8 cellular contexts compared by ENCODE assay signal in genomic region chr10:3754727-3755439, GRCh38. TPM values are rescaled to one million over a fixed set of nuclear protein-coding genes. Genes with fewer than 3 reads are reported as not detected.
DNase-seq lines count a peak whose midpoint lies in the region; ATAC-seq and TF ChIP-seq lines count a peak whose summit lies in the region.

No MANE protein-coding gene starts in this region.

- H3K4me1 Mint-ChIP-seq in central memory CD8-positive, alpha-beta T cell: peaks cover 31% of the 10 kb centered on the region
- peaks cover 29 to 40% of the 10 kb centered on the region in 2 donors for H3K4me1 Mint-ChIP-seq in effector memory CD8-positive, alpha-beta T cell (ENCODE audit: low read depth in 2 of 2)
- peaks cover 19% of the 10 kb centered on the region for H3K4me1 Mint-ChIP-seq in neural progenitor cell

- H3K27me3 ChIP-seq in HUES48 (ENCODE audit: control insufficient read depth, insufficient read depth, low read length) (no peaks in the 10 kb centered on the region), mesenchymal stem cell (ENCODE audit: control insufficient read depth in 1 of 2, insufficient read depth in 1 of 2, low read length in 2 of 2) (peaks cover 0 to 5% of the 10 kb centered on the region in 2 experiments), transverse colon (no peaks in the 10 kb centered on the region), neural progenitor cell (peaks cover 10% of the 10 kb centered on the region)

- DNase-seq in AG10803 (ENCODE audit: low read depth) (peak; percentile 81), mesenchymal stem cell (peak; percentile 90), Kasumi-1 (lab: John Stamatoyannopoulos, UW) (no peak), transverse colon (no peak), neural progenitor cell (ENCODE audit: low spot score) (no peak)
- DNase-seq in central memory CD8-positive, alpha-beta T cell (ENCODE audit: low spot score in 2 of 2): no peak
- DNase-seq in effector memory CD8-positive, alpha-beta T cell: no peak

- peak overlapping the region; percentile 71 for H3K27ac ChIP-seq in HUES48 (ENCODE audit: low read depth, low read length)
- peak overlapping the region; percentile 47 for H3K27ac ChIP-seq in mesenchymal stem cell (ENCODE audit: low read length, poor library complexity, severe bottlenecking)
- H3K27ac ChIP-seq in transverse colon: peak overlapping the region in 1 of 4 donors; percentile 8
- H3K27ac ChIP-seq in neural progenitor cell: no peak overlapping the region

- no peaks in the 10 kb centered on the region for H3K27me3 Mint-ChIP-seq in central memory CD8-positive, alpha-beta T cell
- no peaks in the 10 kb centered on the region for H3K27me3 Mint-ChIP-seq in effector memory CD8-positive, alpha-beta T cell
- H3K27me3 Mint-ChIP-seq in neural progenitor cell (ENCODE audit: insufficient read depth, low read depth): peaks cover 2% of the 10 kb centered on the region

- H3K14ac ChIP-seq in mesenchymal stem cell (ENCODE audit: low read length in 2 of 2): no peak overlapping the region

- H2AK5ac ChIP-seq in mesenchymal stem cell (ENCODE audit: low read length, severe bottlenecking): no peak overlapping the region

- H2BK5ac ChIP-seq in mesenchymal stem cell (ENCODE audit: low read depth, low read length, poor library complexity, severe bottlenecking): no peak overlapping the region

- H4K20me1 ChIP-seq in neural progenitor cell (ENCODE audit: low read depth): no peaks in the 10 kb centered on the region

- TF ChIP-seq CTCF in AG10803 (conservative IDR thresholded peaks at IDR 0.05; ENCODE audit: low read length) (no peak), transverse colon (IDR thresholded peaks at IDR 0.05) (no peak), neural progenitor cell (IDR thresholded peaks at IDR 0.05) (no peak)

- no peak for TF ChIP-seq POLR2A in transverse colon (IDR thresholded peaks at IDR 0.05)

- intact Hi-C loops in transverse colon (cut with DNase I; ENCODE audit: low total_unique reads): no loop called here

- H3F3A ChIP-seq in neural progenitor cell (ENCODE audit: low read depth): no peaks in the 10 kb centered on the region

- H3K36me3 Mint-ChIP-seq in central memory CD8-positive, alpha-beta T cell (ENCODE audit: insufficient read depth): peaks cover 9% of the 10 kb centered on the region
- peaks cover 5% of the 10 kb centered on the region for H3K36me3 Mint-ChIP-seq in effector memory CD8-positive, alpha-beta T cell (ENCODE audit: insufficient read depth)
- no peaks in the 10 kb centered on the region for H3K36me3 Mint-ChIP-seq in neural progenitor cell

- H3K4ac ChIP-seq in mesenchymal stem cell (ENCODE audit: low read depth in 1 of 2, low read length in 2 of 2): peak overlapping the region in 1 of 2 experiments; percentile 28

- no peak overlapping the region for H3K4me3 Mint-ChIP-seq in central memory CD8-positive, alpha-beta T cell
- H3K4me3 Mint-ChIP-seq in effector memory CD8-positive, alpha-beta T cell: no peak overlapping the region
- H3K4me3 Mint-ChIP-seq in neural progenitor cell: no peak overlapping the region

- in situ Hi-C loops in transverse colon (cut with MboI; ENCODE audit: low pct_ligation_motif_present in 1 of 4, low pct_unique_long_range_greater_than_20kb in 1 of 4, low sequenced_read_pairs in 3 of 4): loop anchor here in 1 of 4 donors (25.0 kb wide), 1 partner anchor 293 kb away; no protein-coding TSS in a partner anchor

- no peak for ATAC-seq in central memory CD8-positive, alpha-beta T cell (replicated peaks; ENCODE audit: extremely low read depth, poor library complexity, severe bottlenecking)
- ATAC-seq in effector memory CD8-positive, alpha-beta T cell (replicated peaks): no peak

- H3K23ac ChIP-seq in mesenchymal stem cell (ENCODE audit: low read length in 2 of 2): no peak overlapping the region

- no peak overlapping the region for H3K9ac ChIP-seq in HUES48 (ENCODE audit: low read depth, low read length)
- no peak overlapping the region for H3K9ac ChIP-seq in mesenchymal stem cell (ENCODE audit: low read length)
- no peak overlapping the region for H3K9ac ChIP-seq in neural progenitor cell

- H2BK12ac ChIP-seq in mesenchymal stem cell (ENCODE audit: low read length in 2 of 2): no peak overlapping the region

- no peak overlapping the region for H2BK15ac ChIP-seq in mesenchymal stem cell (ENCODE audit: low read depth, poor library complexity, severe bottlenecking)

- no peak overlapping the region for H3K4me3 ChIP-seq in AG10803 (ENCODE audit: low read length)
- no peak overlapping the region for H3K4me3 ChIP-seq in HUES48 (ENCODE audit: low read depth, low read length)
- H3K4me3 ChIP-seq in mesenchymal stem cell (ENCODE audit: insufficient read depth in 1 of 2, low read depth in 1 of 2, low read length in 2 of 2): no peak overlapping the region
- no peak overlapping the region for H3K4me3 ChIP-seq in transverse colon
- no peak overlapping the region for H3K4me3 ChIP-seq in neural progenitor cell

- peak overlapping the region; percentile 70 for H4K91ac ChIP-seq in mesenchymal stem cell (ENCODE audit: low read length)

- H3K79me2 ChIP-seq in neural progenitor cell (ENCODE audit: low read depth): no peaks in the 10 kb centered on the region

- H2AFZ ChIP-seq in mesenchymal stem cell (ENCODE audit: low read depth, low read length): no peak overlapping the region
- no peak overlapping the region for H2AFZ ChIP-seq in neural progenitor cell (replicated peaks)

- no peaks in the 10 kb centered on the region for H3K79me1 ChIP-seq in mesenchymal stem cell (replicated peaks; ENCODE audit: low read length, poor library complexity, severe bottlenecking)

- no peak overlapping the region for H4K8ac ChIP-seq in mesenchymal stem cell (ENCODE audit: low read length)

- H3K4me2 ChIP-seq in mesenchymal stem cell (ENCODE audit: low read length, poor library complexity, severe bottlenecking): no peak overlapping the region
- no peak overlapping the region for H3K4me2 ChIP-seq in neural progenitor cell

- WGBS in mesenchymal stem cell: 2% methylated on average over 6 of the region's 9 CpGs
- WGBS in transverse colon (ENCODE audit: low coverage in 1 of 2), 2 donors: 57 to 76% methylated on average over 4 to 9 of the region's 9 CpGs

- no peak overlapping the region for H2BK120ac ChIP-seq in mesenchymal stem cell (ENCODE audit: low read depth, low read length)

- H3K18ac ChIP-seq in mesenchymal stem cell (ENCODE audit: low read depth in 1 of 2, low read length in 2 of 2): peak overlapping the region in 1 of 2 experiments; percentile 41

- peak overlapping the region; percentile 71 for H3K27ac Mint-ChIP-seq in central memory CD8-positive, alpha-beta T cell (ENCODE audit: low read depth)
- H3K27ac Mint-ChIP-seq in effector memory CD8-positive, alpha-beta T cell: no peak overlapping the region
- no peak overlapping the region for H3K27ac Mint-ChIP-seq in neural progenitor cell

- TF ChIP-seq EP300 in transverse colon (IDR thresholded peaks at IDR 0.05; ENCODE audit: low read depth): no peak

- H3K4me1 ChIP-seq in HUES48 (ENCODE audit: control insufficient read depth, insufficient read depth, low read length) (no peaks in the 10 kb centered on the region), mesenchymal stem cell (ENCODE audit: control insufficient read depth, insufficient read depth, low read depth, low read length) (peaks cover 19% of the 10 kb centered on the region), transverse colon (peaks cover 0 to 7% (median 3%) of the 10 kb centered on the region in 4 donors), neural progenitor cell (no peaks in the 10 kb centered on the region)

- H3K36me3 ChIP-seq in HUES48 (ENCODE audit: control insufficient read depth, insufficient read depth, low read length) (no peaks in the 10 kb centered on the region), mesenchymal stem cell (ENCODE audit: control insufficient read depth in 1 of 2, insufficient read depth in 2 of 2, low read depth in 1 of 2, low read length in 2 of 2) (no peaks in the 10 kb centered on the region), transverse colon (no peaks in the 10 kb centered on the region), neural progenitor cell (no peaks in the 10 kb centered on the region)

- no peaks in the 10 kb centered on the region for H3K9me3 ChIP-seq in HUES48 (ENCODE audit: control insufficient read depth, insufficient read depth, low read length)
- no peaks in the 10 kb centered on the region for H3K9me3 ChIP-seq in mesenchymal stem cell (ENCODE audit: control insufficient read depth, low read length)
- no peaks in the 10 kb centered on the region for H3K9me3 ChIP-seq in transverse colon
- no peaks in the 10 kb centered on the region for H3K9me3 ChIP-seq in neural progenitor cell (ENCODE audit: low read depth)

- no peaks in the 10 kb centered on the region for H3K9me3 Mint-ChIP-seq in central memory CD8-positive, alpha-beta T cell
- H3K9me3 Mint-ChIP-seq in effector memory CD8-positive, alpha-beta T cell: no peaks in the 10 kb centered on the region
- no peaks in the 10 kb centered on the region for H3K9me3 Mint-ChIP-seq in neural progenitor cell

RNA-seq across cellular contexts. Expression of gene KLF6, which starts 30.1 kb away (rescaled TPM):
- 195 TPM for polyA plus RNA-seq in mesenchymal stem cell (2013, experiment 1 of 2)
- 183 TPM for polyA plus RNA-seq in mesenchymal stem cell (2013, experiment 2 of 2)
- total RNA-seq in transverse colon (100 to 1,000 TPM; 140 to 304 (median 291) TPM), neural progenitor cell (ENCODE audit: low replicate concordance) (8.7 and 11.9 TPM in 2 replicates)

Comparison
In these comparisons a context has a peak if more than half of its experiments do, and no peak if none do; other contexts are left out.
1. DNase-seq: peak in AG10803 (single experiment) and mesenchymal stem cell (single experiment); none in central memory CD8-positive, alpha-beta T cell (0 of 2), Kasumi-1 (0 of 2), transverse colon (single experiment), effector memory CD8-positive, alpha-beta T cell (0 of 3) and neural progenitor cell (single experiment).
2. RNA of gene KLF6, which starts 30.1 kb away (total RNA-seq): 140 to 304 TPM in transverse colon; 8.7 to 11.9 TPM in neural progenitor cell; every median in the first group is over 10 times any median in the second.